Comparison of ENCODE assay signal across 10 cellular contexts in genomic region chr7:101232141-101232821, GRCh38. TPM values are rescaled to one million over a fixed set of nuclear protein-coding genes. Genes with fewer than 3 reads are reported as not detected.
DNase-seq lines count a peak whose midpoint lies in the region; ATAC-seq and TF ChIP-seq lines count a peak whose summit lies in the region.
"Had no signal": no experiment of that assay in that cellular context is flagged by ENCODE, and none has a peak within 500 bp of the region (broad histone marks: within the 10 kb centered on the region; RNA-seq: fewer than 3 reads in every experiment).

No MANE protein-coding gene starts in this region.

- no peaks in the 10 kb centered on the region for H3K9me3 ChIP-seq in neural progenitor cell (ENCODE audit: low read depth)

- H3K36me3 Mint-ChIP-seq in neural progenitor cell: peaks cover 7% of the 10 kb centered on the region

- no peak overlapping the region for H3K9ac ChIP-seq in neural progenitor cell

- peak overlapping the region; percentile 54 for H3K4me3 ChIP-seq in neural progenitor cell

- H2AFZ ChIP-seq in neural progenitor cell (replicated peaks): peak overlapping the region; percentile 5

- H4K20me1 ChIP-seq in neural progenitor cell (ENCODE audit: low read depth): peaks cover 6% of the 10 kb centered on the region

- no peaks in the 10 kb centered on the region for H3K4me1 ChIP-seq in neural progenitor cell

- H3K27me3 ChIP-seq in neural progenitor cell: no peaks in the 10 kb centered on the region

- peaks cover 11% of the 10 kb centered on the region for H3F3A ChIP-seq in neural progenitor cell (ENCODE audit: low read depth)

- peaks cover 5% of the 10 kb centered on the region for H3K4me1 Mint-ChIP-seq in neural progenitor cell

- no peak for TF ChIP-seq CTCF in neural progenitor cell (IDR thresholded peaks at IDR 0.05)

- no peak overlapping the region for H3K27ac Mint-ChIP-seq in neural progenitor cell

- H3K79me2 ChIP-seq in neural progenitor cell (ENCODE audit: low read depth): no peaks in the 10 kb centered on the region

- H3K27me3 Mint-ChIP-seq in neural progenitor cell (ENCODE audit: insufficient read depth, low read depth): peaks cover 9% of the 10 kb centered on the region

- no peaks in the 10 kb centered on the region for H3K9me3 Mint-ChIP-seq in neural progenitor cell

- DNase-seq in DMS153 treated with DMSO at 0.1 percent for 48 hours (lab: John Stamatoyannopoulos, UW; ENCODE audit: unreplicated experiment) (peak; percentile 34), NCI-H345 treated with DMSO at 0.1 percent for 48 hours (lab: John Stamatoyannopoulos, UW; ENCODE audit: unreplicated experiment) (peak; percentile 62), epithelial cell of prostate (ENCODE audit: low read depth, low spot score) (peak; percentile 14), neural progenitor cell (ENCODE audit: low spot score) (peak; percentile 57)
- no peak for DNase-seq in effector CD8-positive, alpha-beta T cell (lab: John Stamatoyannopoulos, UW)
- DNase-seq in NK-92 treated with Interleukin-12 subunit alpha and Interleukin-12 subunit beta, amount 100 ng/mL, for 24 hours (lab: John Stamatoyannopoulos, UW): no peak
- DNase-seq: activated effector memory CD4-positive, alpha-beta T cell treated with Interleukin-2 at 50 U/mL for 16 hours had no signal

- ATAC-seq in HG02973 (IDR thresholded peaks at IDR 0.05; ENCODE audit: unreplicated experiment) (no peak), GM19023 (IDR thresholded peaks at IDR 0.05; ENCODE audit: unreplicated experiment) (no peak)

- H3K4me3 Mint-ChIP-seq in neural progenitor cell: no peak overlapping the region

- peak overlapping the region; percentile 78 for H3K4me2 ChIP-seq in neural progenitor cell

- H3K27ac ChIP-seq in epithelial cell of prostate: peak overlapping the region; percentile 82
- H3K27ac ChIP-seq in neural progenitor cell: no peak overlapping the region

- H3K36me3 ChIP-seq in neural progenitor cell: no peaks in the 10 kb centered on the region

RNA-seq across cellular contexts. Expression of gene CLDN15, which starts 5.3 kb away (rescaled TPM):
- total RNA-seq in neural progenitor cell (ENCODE audit: low replicate concordance): 1.2 and 4.6 TPM in 2 replicates

RNA-seq across cellular contexts. Expression of gene FIS1, which starts 12.6 kb away (rescaled TPM):
- 92.2 and 120 TPM in 2 replicates for total RNA-seq in neural progenitor cell (ENCODE audit: low replicate concordance)

RNA-seq across cellular contexts. Expression of gene ZNHIT1, which starts 14.3 kb away (rescaled TPM):
- total RNA-seq in neural progenitor cell (ENCODE audit: low replicate concordance): 39.1 and 52.9 TPM in 2 replicates

RNA-seq across cellular contexts. Expression of gene PLOD3, which starts 14.9 kb away (rescaled TPM):
- 9.4 and 19.9 TPM in 2 replicates for total RNA-seq in neural progenitor cell (ENCODE audit: low replicate concordance)

RNA-seq across cellular contexts. Expression of gene MOGAT3, which starts 31.4 kb away (rescaled TPM):
- not detected in 2 replicates for total RNA-seq in neural progenitor cell (ENCODE audit: low replicate concordance)
- total RNA-seq: lung microvascular endothelial cell had no signal

Comparison
In these comparisons a context has a peak if more than half of its experiments do, and no peak if none do; other contexts are left out.
1. DNase-seq: peak in DMS153 treated with DMSO at 0.1 percent for 48 hours (single experiment), NCI-H345 treated with DMSO at 0.1 percent for 48 hours (single experiment), epithelial cell of prostate (single experiment) and neural progenitor cell (single experiment); none in effector CD8-positive, alpha-beta T cell (single experiment) and NK-92 treated with Interleukin-12 subunit alpha and Interleukin-12 subunit beta, amount 100 ng/mL, for 24 hours (single experiment).